21 cellular contexts compared by ENCODE assay signal in the genomic region with DNA sequence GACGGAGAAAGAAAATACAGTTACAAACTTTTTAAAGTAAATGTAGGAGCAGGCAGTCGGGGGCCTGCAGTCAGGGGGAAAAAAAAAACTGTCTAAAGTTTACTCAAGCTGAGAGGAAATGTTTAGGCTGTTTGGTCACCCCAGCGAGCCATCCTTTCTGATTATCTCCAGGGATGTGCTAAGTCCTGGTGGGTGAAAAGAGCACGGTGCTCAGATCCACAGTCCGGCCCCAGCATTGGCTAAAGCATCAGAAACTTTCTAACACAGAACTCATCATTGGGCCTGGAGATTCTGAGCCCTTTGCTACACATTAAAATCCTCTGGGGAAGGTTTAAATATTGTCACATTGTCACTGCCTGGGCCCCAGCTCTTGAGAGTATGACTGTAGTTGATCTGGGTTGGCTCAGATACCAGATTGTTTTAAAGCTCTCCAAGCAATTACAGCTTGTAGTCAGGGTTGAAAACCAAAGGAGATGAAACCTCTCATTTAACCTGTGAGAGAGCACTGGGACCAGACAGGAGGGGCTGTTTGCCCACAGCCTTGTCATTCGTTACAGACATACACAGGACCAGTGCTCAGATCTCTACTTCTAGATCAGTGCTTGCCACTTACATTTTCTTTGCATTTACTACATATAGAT.
"Had no signal": no experiment of that assay in that cellular context is flagged by ENCODE, and none has a peak within 500 bp of the region (broad histone marks: within the 10 kb centered on the region; RNA-seq: fewer than 3 reads in every experiment).

No MANE protein-coding gene starts in this region.

- H3K9ac ChIP-seq: parathyroid adenoma had no signal

- H3K4me3 ChIP-seq: breast epithelium, heart right ventricle, right lobe of liver had no signal

- H3K9me3 Mint-ChIP-seq: activated CD4-positive, alpha-beta T cell treated with anti-CD3 and anti-CD28 coated beads, Interleukin-2, amount 10 ng/mL, durations not matched to agents 24 days and 14 days; activated naive CD4-positive, alpha-beta T cell treated with anti-CD3 and anti-CD28 coated beads for 36 hours; activated T-cell treated with anti-CD3 and anti-CD28 coated beads, Interleukin-2, amount 50 U/mL, for 4 hours; dendritic cell treated with granulocyte-macrophage colony-stimulating factor and Interleukin-4, amounts not matched to agents 40 ng/mL and 50 ng/mL, for 4 days; stimulated activated naive CD8-positive, alpha-beta T cell treated with anti-CD3 and anti-CD28 coated beads, Interleukin-15, amount 100 ng/mL, for 72 hours; T-cell; type B pancreatic cell had no signal

- H3K27me3 ChIP-seq: breast epithelium, neutrophil, right lobe of liver had no signal

- DNase-seq: activated CD4-positive, alpha-beta T cell treated with anti-CD3 and anti-CD28 coated beads, Interleukin-2, amount 10 ng/mL, durations not matched to agents 24 days and 14 days; activated CD4-positive, CD25-positive, alpha-beta regulatory T cell; activated CD8-positive, alpha-beta memory T cell treated with anti-CD3 and anti-CD28 coated beads, Interleukin-2, amount 50 U/mL, for 4 hours; activated CD8-positive, alpha-beta T cell treated with anti-CD3 and anti-CD28 coated beads, Interleukin-2, amount 10 ng/mL, durations not matched to agents 7 days and 5 days; activated naive CD4-positive, alpha-beta T cell treated with anti-CD3 and anti-CD28 coated beads for 36 hours; activated T-cell treated with anti-CD3 and anti-CD28 coated beads, Interleukin-2, amount 50 U/mL, for 4 hours; anterior cingulate cortex; cerebellar nuclear complex; effector CD8-positive, alpha-beta T cell; heart right ventricle; right lobe of liver; small intestine; stimulated activated CD4-positive, alpha-beta T cell treated with anti-CD3 and anti-CD28 coated beads, Interleukin-4, amount 100 ng/mL, for 1 hour; stimulated activated naive CD8-positive, alpha-beta T cell treated with anti-CD3 and anti-CD28 coated beads, Interleukin-15, amount 100 ng/mL, for 72 hours; T-cell had no signal

- H3K36me3 Mint-ChIP-seq: T-cell, type B pancreatic cell had no signal

- H3K27me3 Mint-ChIP-seq: dendritic cell treated with granulocyte-macrophage colony-stimulating factor and Interleukin-4, amounts not matched to agents 40 ng/mL and 50 ng/mL, for 4 days; type B pancreatic cell had no signal

- H3K4me1 Mint-ChIP-seq: activated CD4-positive, alpha-beta T cell treated with anti-CD3 and anti-CD28 coated beads, Interleukin-2, amount 10 ng/mL, durations not matched to agents 24 days and 14 days; stimulated activated naive CD8-positive, alpha-beta T cell treated with anti-CD3 and anti-CD28 coated beads, Interleukin-15, amount 100 ng/mL, for 72 hours; T-cell had no signal

- H3K79me2 ChIP-seq: parathyroid adenoma had no signal

- ATAC-seq: activated CD8-positive, alpha-beta T cell treated with anti-CD3 and anti-CD28 coated beads, Interleukin-2, amount 10 ng/mL, durations not matched to agents 7 days and 5 days; activated T-cell treated with anti-CD3 and anti-CD28 coated beads, Interleukin-2, amount 50 U/mL, for 4 hours; esophagus mucosa; heart right ventricle; right lobe of liver; stimulated activated naive CD8-positive, alpha-beta T cell treated with anti-CD3 and anti-CD28 coated beads, Interleukin-15, amount 100 ng/mL, for 72 hours; T-cell had no signal

- H3K4me1 ChIP-seq: breast epithelium, parathyroid adenoma, right lobe of liver had no signal

- H3K27ac Mint-ChIP-seq: activated CD4-positive, alpha-beta T cell treated with anti-CD3 and anti-CD28 coated beads, Interleukin-2, amount 10 ng/mL, durations not matched to agents 24 days and 14 days; activated CD8-positive, alpha-beta T cell treated with anti-CD3 and anti-CD28 coated beads, Interleukin-2, amount 10 ng/mL, durations not matched to agents 7 days and 5 days; activated naive CD4-positive, alpha-beta T cell treated with anti-CD3 and anti-CD28 coated beads for 36 hours; dendritic cell treated with granulocyte-macrophage colony-stimulating factor and Interleukin-4, amounts not matched to agents 40 ng/mL and 50 ng/mL, for 4 days; stimulated activated naive CD8-positive, alpha-beta T cell treated with anti-CD3 and anti-CD28 coated beads, Interleukin-15, amount 100 ng/mL, for 72 hours; T-cell; type B pancreatic cell had no signal

- H3K9me3 ChIP-seq: breast epithelium, heart right ventricle, neutrophil, right lobe of liver had no signal

- H2AFZ ChIP-seq: parathyroid adenoma had no signal

- H3K36me3 ChIP-seq: breast epithelium, heart right ventricle, neutrophil, right lobe of liver had no signal

- H3K4me3 Mint-ChIP-seq: activated CD4-positive, alpha-beta T cell treated with anti-CD3 and anti-CD28 coated beads, Interleukin-2, amount 10 ng/mL, durations not matched to agents 24 days and 14 days; activated CD8-positive, alpha-beta T cell treated with anti-CD3 and anti-CD28 coated beads, Interleukin-2, amount 10 ng/mL, durations not matched to agents 7 days and 5 days; activated naive CD4-positive, alpha-beta T cell treated with anti-CD3 and anti-CD28 coated beads for 36 hours; activated T-cell treated with anti-CD3 and anti-CD28 coated beads, Interleukin-2, amount 50 U/mL, for 4 hours; dendritic cell treated with granulocyte-macrophage colony-stimulating factor and Interleukin-4, amounts not matched to agents 40 ng/mL and 50 ng/mL, for 4 days; stimulated activated naive CD8-positive, alpha-beta T cell treated with anti-CD3 and anti-CD28 coated beads, Interleukin-15, amount 100 ng/mL, for 72 hours; T-cell; type B pancreatic cell had no signal

- H3K27ac ChIP-seq: breast epithelium, heart right ventricle, neutrophil, parathyroid adenoma, right lobe of liver had no signal
